Comparison of ENCODE assay signal across 9 cellular contexts in genomic region chr16:54110582-54110981, GRCh38.
"Had no signal": no experiment of that assay in that cellular context is flagged by ENCODE, and none has a peak within 500 bp of the region (broad histone marks: within the 10 kb centered on the region; RNA-seq: fewer than 3 reads in every experiment).

No MANE protein-coding gene starts in this region.

- H2AFZ ChIP-seq: GM23338 had no signal

- ATAC-seq: GM23338, K562 had no signal

- FAIRE-seq: H1, H54, K562 had no signal

- H3K27ac ChIP-seq: HL-60 had no signal

- H3K4me3 ChIP-seq: GM23338, K562 had no signal

- H3K4me2 ChIP-seq: GM23338 had no signal

- DNase-seq: H9, HCEC 1CT, HFFc6, IMR-90 had no signal
